ENCODE assay signal across 13 cellular contexts in genomic region chr16:80751167-80751566, GRCh38. TPM values are rescaled to one million over a fixed set of nuclear protein-coding genes. Genes with fewer than 3 reads are reported as not detected.
A peak's percentile ranks its signal among the peaks of the same experiment; 100 is the strongest.
DNase-seq lines count a peak whose midpoint lies in the region; ATAC-seq, FAIRE-seq and TF ChIP-seq lines count a peak whose summit lies in the region.
"Had no signal": no experiment of that assay in that cellular context is flagged by ENCODE, and none has a peak within 500 bp of the region (broad histone marks: within the 10 kb centered on the region; RNA-seq: fewer than 3 reads in every experiment).

No MANE protein-coding gene starts in this region.

- no peak overlapping the region for H2AFZ ChIP-seq in astrocyte (ENCODE audit: low read depth, low read length)

- TF ChIP-seq CTCF in AG04449 (IDR thresholded peaks at IDR 0.05; ENCODE audit: insufficient read depth, low read length, missing control alignments) (no peak), astrocyte (IDR thresholded peaks at IDR 0.05; ENCODE audit: insufficient read depth, low read depth, low read length) (no peak), left lung (IDR thresholded peaks at IDR 0.05) (no peak)

- no peak overlapping the region for H3K9ac ChIP-seq in astrocyte (ENCODE audit: low read length)

- CTCF ChIA-PET in AG04449 (lab: Yijun Ruan, JAX), result no interaction called here

- DNase-seq in AG04449 (ENCODE audit: low read depth, low spot score), result peak; percentile 50
- DNase-seq in GM03348 (ENCODE audit: low spot score), result peak; percentile 75
- peak; percentile 68 for DNase-seq in astrocyte (ENCODE audit: low read depth)
- no peak for DNase-seq in left lung
- DNase-seq in activated CD4-positive, CD25-positive, alpha-beta regulatory T cell treated with anti-CD3 and anti-CD28 coated beads, Interleukin-2, amount 50 U/mL, for 72 hours, result no peak
- DNase-seq in NCI-H2196 treated with DMSO at 0.1 percent for 48 hours (lab: John Stamatoyannopoulos, UW; ENCODE audit: unreplicated experiment), result no peak
- DNase-seq: effector memory CD4-positive, alpha-beta T cell; hippocampal formation; NCI-H345; RPMI8226 had no signal

- H3K4me1 ChIP-seq in astrocyte (ENCODE audit: insufficient read depth, low read length), result no peaks in the 10 kb centered on the region
- peaks cover 0 to 8% of the 10 kb centered on the region in 2 donors for H3K4me1 ChIP-seq in left lung

- peaks cover 6% of the 10 kb centered on the region for H3K4me1 Mint-ChIP-seq in astrocyte (ENCODE audit: low read depth, unreplicated experiment)

- H3K9me3 ChIP-seq in astrocyte (ENCODE audit: insufficient read depth, low read depth, low read length), result no peaks in the 10 kb centered on the region
- H3K9me3 ChIP-seq in left lung, result no peaks in the 10 kb centered on the region

- H3K36me3 ChIP-seq in astrocyte (ENCODE audit: insufficient read depth, low read length), result no peaks in the 10 kb centered on the region
- no peaks in the 10 kb centered on the region for H3K36me3 ChIP-seq in left lung

- H3K27me3 Mint-ChIP-seq in astrocyte (ENCODE audit: low read depth, unreplicated experiment), result no peaks in the 10 kb centered on the region

- H4K20me1 ChIP-seq in astrocyte (ENCODE audit: insufficient read depth, low read length), result peaks cover 6% of the 10 kb centered on the region

- H3K4me3 ChIP-seq in AG04449 (ENCODE audit: low read depth, low read length), result no peak overlapping the region
- H3K4me3 ChIP-seq in astrocyte (ENCODE audit: insufficient read depth, low read depth, low read length), result no peak overlapping the region
- H3K4me3 ChIP-seq in left lung, result no peak overlapping the region

- peak overlapping the region; percentile 13 for H3K4me2 ChIP-seq in astrocyte (ENCODE audit: low read length)

- no peaks in the 10 kb centered on the region for H3K9me3 Mint-ChIP-seq in astrocyte (ENCODE audit: unreplicated experiment)

- no peak for FAIRE-seq in astrocyte (lab: Jason Lieb, UNC)
- FAIRE-seq: TTC549 had no signal

- intact Hi-C loops in left lung (cut with DNase I), result no loop called here

- POLR2A ChIA-PET in AG04449 (lab: Yijun Ruan, JAX), result interaction anchor here (0.7 kb wide), 1 partner anchor 13 kb away, joined by 3 read pairs; no protein-coding TSS in a partner anchor

- no peak overlapping the region for H3K27ac Mint-ChIP-seq in astrocyte (ENCODE audit: unreplicated experiment)

- ATAC-seq in left lung (peak; percentile 39), HG02981 (IDR thresholded peaks at IDR 0.05; ENCODE audit: unreplicated experiment) (no peak), GM18858 (IDR thresholded peaks at IDR 0.05; ENCODE audit: unreplicated experiment) (no peak)

- H3K27ac ChIP-seq in astrocyte (ENCODE audit: low read depth, low read length) (no peak overlapping the region), left lung (no peak overlapping the region)

- H3K4me3 Mint-ChIP-seq in astrocyte (ENCODE audit: unreplicated experiment), result no peak overlapping the region

- peaks cover 8% of the 10 kb centered on the region for H3K79me2 ChIP-seq in astrocyte (ENCODE audit: insufficient read depth, low read length)

- H3K36me3 Mint-ChIP-seq in astrocyte (ENCODE audit: low read depth, unreplicated experiment), result peaks cover 2% of the 10 kb centered on the region

- no peaks in the 10 kb centered on the region for H3K27me3 ChIP-seq in astrocyte (ENCODE audit: insufficient read depth, low read length)
- H3K27me3 ChIP-seq in left lung, result no peaks in the 10 kb centered on the region

RNA-seq across cellular contexts. Expression of gene CDYL2, which starts 53.2 kb away (rescaled TPM):
- total RNA-seq in astrocyte (20.9 and 26.5 TPM in 2 replicates), left lung (10 to 100 TPM; 12.8 to 16.0 TPM)

Comparison
In these comparisons a context has a peak if more than half of its experiments do, and no peak if none do; other contexts are left out.
1. DNase-seq: peak in AG04449 (single experiment), GM03348 (single experiment) and astrocyte (single experiment); none in left lung (0 of 2), activated CD4-positive, CD25-positive, alpha-beta regulatory T cell treated with anti-CD3 and anti-CD28 coated beads, Interleukin-2, amount 50 U/mL, for 72 hours (single experiment) and NCI-H2196 treated with DMSO at 0.1 percent for 48 hours (single experiment).